18 cellular contexts compared by ENCODE assay signal in the genomic region with DNA sequence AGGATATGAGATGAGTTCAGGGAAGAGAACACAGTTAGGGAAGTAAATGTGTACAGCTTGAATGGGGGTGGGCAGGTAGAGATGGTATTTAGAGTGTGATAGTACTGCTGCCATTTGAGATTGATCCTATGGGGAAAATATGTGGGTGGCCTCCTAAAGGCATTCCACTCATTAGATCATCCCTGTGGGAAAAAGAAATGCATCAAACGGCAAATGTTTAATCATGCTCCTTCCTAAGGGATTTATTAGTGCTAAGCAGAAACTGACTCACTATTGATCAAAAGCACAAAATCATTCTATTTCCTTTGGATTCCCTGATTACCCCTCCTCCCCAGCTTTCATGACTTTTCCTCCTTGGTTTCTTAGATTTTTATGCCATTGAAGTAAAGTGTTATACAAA. TPM values are rescaled to one million over a fixed set of nuclear protein-coding genes. Genes with fewer than 3 reads are reported as not detected.
DNase-seq lines count a peak whose midpoint lies in the region; ATAC-seq, FAIRE-seq and TF ChIP-seq lines count a peak whose summit lies in the region.
"Had no signal": no experiment of that assay in that cellular context is flagged by ENCODE, and none has a peak within 500 bp of the region (broad histone marks: within the 10 kb centered on the region; RNA-seq: fewer than 3 reads in every experiment).

No MANE protein-coding gene starts in this region.

- H3K4me2 ChIP-seq in keratinocyte (ENCODE audit: control insufficient read depth, extremely low read depth, insufficient read depth, low read depth, low read length) (no peak overlapping the region), smooth muscle cell (peak overlapping the region; percentile 1)
- H3K4me2 ChIP-seq: GM23338 had no signal

- 20% methylated on average over 1 of the region's 1 CpG for WGBS in smooth muscle cell (ENCODE audit: low lambda C conversion rate)
- 89 to 96% methylated on average over 1 of the region's 1 CpG for WGBS in upper lobe of left lung, 2 donors

- H3K4me3 ChIP-seq in keratinocyte (ENCODE audit: control insufficient read depth in 2 of 3, extremely low read depth in 1 of 3, insufficient read depth in 2 of 3, low read depth in 1 of 3, low read length in 3 of 3), result no peak overlapping the region
- H3K4me3 ChIP-seq in smooth muscle cell, result no peak overlapping the region
- no peak overlapping the region for H3K4me3 ChIP-seq in upper lobe of left lung
- H3K4me3 ChIP-seq: GM23338, K562 had no signal

- DNase-seq in EL (peak; percentile 53), HFFc6 (peak; percentile 22), keratinocyte (ENCODE audit: low read depth, low spot score) (no peak), smooth muscle cell (lab: John Stamatoyannopoulos, UW; ENCODE audit: unreplicated experiment) (no peak), upper lobe of left lung (no peak), dermis blood vessel endothelial cell (no peak), WTC11 (ENCODE audit: low spot score) (no peak)
- no peak for DNase-seq in activated CD8-positive, alpha-beta memory T cell treated with anti-CD3 and anti-CD28 coated beads, Interleukin-2, amount 50 U/mL, for 4 hours
- DNase-seq: ACHN; C1 segment of cervical spinal cord; Calu3; CD4-positive, alpha-beta T cell; DMS 273 treated with DMSO at 0.1 percent for 48 hours; GDM1; H9 had no signal

- H4K20me1 ChIP-seq in keratinocyte (ENCODE audit: control insufficient read depth, extremely low read depth, insufficient read depth, low read length), result no peaks in the 10 kb centered on the region
- no peaks in the 10 kb centered on the region for H4K20me1 ChIP-seq in smooth muscle cell (ENCODE audit: low read depth)

- ATAC-seq in upper lobe of left lung (ENCODE audit: low FRiP score in 2 of 2), result no peak
- no peak for ATAC-seq in WTC11
- ATAC-seq: GM23338, K562 had no signal

- CTCF ChIA-PET in WTC11 (lab: Charles Lee), result interaction anchor here (2.5 kb wide), 1 partner anchor 109 kb away, joined by 8 read pairs; no protein-coding TSS in a partner anchor

- TF ChIP-seq CTCF in HFFc6 (IDR thresholded peaks at IDR 0.05), result no peak
- TF ChIP-seq CTCF in keratinocyte (optimal IDR thresholded peaks at IDR 0.05 in 1 of 3, IDR thresholded peaks at IDR 0.05 in 1 of 3, conservative IDR thresholded peaks at IDR 0.05 in 1 of 3; ENCODE audit: extremely low read depth in 1 of 3, insufficient read depth in 2 of 3, low read length in 3 of 3), result no peak
- TF ChIP-seq CTCF in smooth muscle cell (IDR thresholded peaks at IDR 0.05; ENCODE audit: borderline replicate concordance, insufficient read depth, poor library complexity, severe bottlenecking), result no peak
- TF ChIP-seq CTCF in upper lobe of left lung (IDR thresholded peaks at IDR 0.05), result no peak
- TF ChIP-seq CTCF in WTC11 (IDR thresholded peaks at IDR 0.05), result no peak

- H3K4me3 Mint-ChIP-seq in HFFc6 (no peak overlapping the region), WTC11 (no peak overlapping the region)
- H3K4me3 Mint-ChIP-seq: B cell; CD4-positive, alpha-beta T cell; GM23338; H9 had no signal

- peaks cover 48% of the 10 kb centered on the region for H3K4me1 Mint-ChIP-seq in HFFc6 (ENCODE audit: low read depth)
- no peaks in the 10 kb centered on the region for H3K4me1 Mint-ChIP-seq in WTC11
- H3K4me1 Mint-ChIP-seq: B cell, GM23338, H9 had no signal

- H3K27me3 Mint-ChIP-seq in HFFc6 (ENCODE audit: insufficient read depth), result no peaks in the 10 kb centered on the region
- no peaks in the 10 kb centered on the region for H3K27me3 Mint-ChIP-seq in WTC11 (ENCODE audit: low read depth)
- H3K27me3 Mint-ChIP-seq: B cell; CD4-positive, alpha-beta T cell had no signal

- H3K9me1 ChIP-seq in keratinocyte (ENCODE audit: control insufficient read depth, extremely low read depth, insufficient read depth, low read length), result no peaks in the 10 kb centered on the region

- no peak overlapping the region for H2AFZ ChIP-seq in keratinocyte (ENCODE audit: control insufficient read depth, low read length)
- no peak overlapping the region for H2AFZ ChIP-seq in smooth muscle cell (ENCODE audit: low read depth)
- H2AFZ ChIP-seq: GM23338 had no signal

- no peak for TF ChIP-seq EP300 in upper lobe of left lung (IDR thresholded peaks at IDR 0.05)

- H3K79me2 ChIP-seq in keratinocyte (ENCODE audit: control insufficient read depth, insufficient read depth, low read length), result no peaks in the 10 kb centered on the region
- peaks cover 56% of the 10 kb centered on the region for H3K79me2 ChIP-seq in smooth muscle cell (ENCODE audit: low read depth)

- H3K27me3 ChIP-seq in keratinocyte (ENCODE audit: control insufficient read depth, extremely low read depth, insufficient read depth, low read length) (no peaks in the 10 kb centered on the region), smooth muscle cell (ENCODE audit: low read depth) (no peaks in the 10 kb centered on the region), upper lobe of left lung (no peaks in the 10 kb centered on the region)

- FAIRE-seq in keratinocyte (lab: Jason Lieb, UNC), result peak; percentile 17
- FAIRE-seq: K562 had no signal

- dilution Hi-C loops in keratinocyte (cut with MboI; ENCODE audit: extremely low pct_ligation_motif_present, low sequenced_read_pairs), result no loop called here

- no peaks in the 10 kb centered on the region for H3K9me3 Mint-ChIP-seq in HFFc6
- H3K9me3 Mint-ChIP-seq in WTC11, result no peaks in the 10 kb centered on the region
- H3K9me3 Mint-ChIP-seq: CD4-positive, alpha-beta T cell; GM23338 had no signal

- H3K36me3 ChIP-seq in keratinocyte (ENCODE audit: control insufficient read depth in 2 of 2, extremely low read depth in 1 of 2, insufficient read depth in 2 of 2, low read length in 2 of 2) (no peaks in the 10 kb centered on the region), smooth muscle cell (ENCODE audit: low read depth) (peaks cover 11% of the 10 kb centered on the region), upper lobe of left lung (no peaks in the 10 kb centered on the region)

- POLR2A ChIA-PET in WTC11 (lab: Charles Lee), result no interaction called here

- H3K27ac Mint-ChIP-seq in HFFc6 (peak overlapping the region; percentile 10), WTC11 (no peak overlapping the region)
- H3K27ac Mint-ChIP-seq: B cell; CD4-positive, alpha-beta T cell; GM23338 had no signal

- no peak overlapping the region for H3K9ac ChIP-seq in keratinocyte (ENCODE audit: control insufficient read depth, extremely low read depth, insufficient read depth, low read length)
- H3K9ac ChIP-seq in smooth muscle cell (ENCODE audit: low read depth), result no peak overlapping the region

- TF ChIP-seq POLR2A in upper lobe of left lung (IDR thresholded peaks at IDR 0.05), result no peak

- H3K9me3 ChIP-seq in keratinocyte (ENCODE audit: control insufficient read depth, low read depth, low read length), result no peaks in the 10 kb centered on the region
- H3K9me3 ChIP-seq in smooth muscle cell (replicated peaks; ENCODE audit: low read depth), result peaks cover 3% of the 10 kb centered on the region
- no peaks in the 10 kb centered on the region for H3K9me3 ChIP-seq in upper lobe of left lung

- no peak overlapping the region for H3K27ac ChIP-seq in keratinocyte (ENCODE audit: control insufficient read depth, insufficient read depth, low read length)
- H3K27ac ChIP-seq in smooth muscle cell (ENCODE audit: low read depth), result peak overlapping the region; percentile 22
- H3K27ac ChIP-seq in upper lobe of left lung, result no peak overlapping the region

- H3K36me3 Mint-ChIP-seq in HFFc6 (ENCODE audit: low read depth) (no peaks in the 10 kb centered on the region), WTC11 (no peaks in the 10 kb centered on the region)

- H3K4me1 ChIP-seq in keratinocyte (ENCODE audit: control insufficient read depth, extremely low read depth, insufficient read depth, low read length), result no peaks in the 10 kb centered on the region
- peaks cover 9% of the 10 kb centered on the region for H3K4me1 ChIP-seq in smooth muscle cell (ENCODE audit: low read depth)
- no peaks in the 10 kb centered on the region for H3K4me1 ChIP-seq in upper lobe of left lung

- H3F3A ChIP-seq in smooth muscle cell (ENCODE audit: low read depth), result peaks cover 8% of the 10 kb centered on the region

TF ChIP-seq in WTC11, 78 proteins besides CTCF, POLR2A, EP300 and RAD21 (continues in another document):
- TF ChIP-seq ELF4 (CRISPR knock-in tag; IDR thresholded peaks at IDR 0.05; ENCODE audit: low read depth) (no peak), ZNF263 (CRISPR knock-in tag; IDR thresholded peaks at IDR 0.05; ENCODE audit: low read depth) (no peak), TCF7 (CRISPR knock-in tag; IDR thresholded peaks at IDR 0.05; ENCODE audit: low read depth) (no peak), IRF2 (CRISPR knock-in tag; IDR thresholded peaks at IDR 0.05; ENCODE audit: borderline replicate concordance, low read depth) (no peak)
- TF ChIP-seq, protein P1, sequence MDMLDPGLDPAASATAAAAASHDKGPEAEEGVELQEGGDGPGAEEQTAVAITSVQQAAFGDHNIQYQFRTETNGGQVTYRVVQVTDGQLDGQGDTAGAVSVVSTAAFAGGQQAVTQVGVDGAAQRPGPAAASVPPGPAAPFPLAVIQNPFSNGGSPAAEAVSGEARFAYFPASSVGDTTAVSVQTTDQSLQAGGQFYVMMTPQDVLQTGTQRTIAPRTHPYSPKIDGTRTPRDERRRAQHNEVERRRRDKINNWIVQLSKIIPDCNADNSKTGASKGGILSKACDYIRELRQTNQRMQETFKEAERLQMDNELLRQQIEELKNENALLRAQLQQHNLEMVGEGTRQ (CRISPR knock-in tag; IDR thresholded peaks at IDR 0.05), result no peak
- TF ChIP-seq, protein P2, sequence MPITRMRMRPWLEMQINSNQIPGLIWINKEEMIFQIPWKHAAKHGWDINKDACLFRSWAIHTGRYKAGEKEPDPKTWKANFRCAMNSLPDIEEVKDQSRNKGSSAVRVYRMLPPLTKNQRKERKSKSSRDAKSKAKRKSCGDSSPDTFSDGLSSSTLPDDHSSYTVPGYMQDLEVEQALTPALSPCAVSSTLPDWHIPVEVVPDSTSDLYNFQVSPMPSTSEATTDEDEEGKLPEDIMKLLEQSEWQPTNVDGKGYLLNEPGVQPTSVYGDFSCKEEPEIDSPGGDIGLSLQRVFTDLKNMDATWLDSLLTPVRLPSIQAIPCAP (CRISPR knock-in tag; IDR thresholded peaks at IDR 0.05), result no peak

RNA-seq across cellular contexts. Expression of a gene that starts 36.4 kb away (rescaled TPM):
- 10 to 100 TPM; 16.4 to 20.3 (median 19.2) TPM for total RNA-seq in HFFc6 (2021; fragmentation: NEBNext Ultra II Directional; extraction: Animal tissue kit (Norgen Biotek cat#: 25700))
- 8.1 to 16.5 TPM (median 9.1 TPM) in 3 replicates for polyA plus RNA-seq in keratinocyte
- polyA plus RNA-seq in keratinocyte (2011; ENCODE audit: low read depth), result 22.1 TPM
- polyA plus RNA-seq in keratinocyte (2011; cell fraction: cytosol; rRNA removed), result 4.5 and 8.3 TPM in 2 replicates
- 13.5 and 46.8 TPM in 2 replicates for polyA plus RNA-seq in keratinocyte (2011; cell fraction: nucleus; rRNA removed)
- 7.0 and 11.9 TPM in 2 replicates for polyA plus RNA-seq in keratinocyte (2012; ENCODE audit: low replicate concordance)
- polyA minus RNA-seq in keratinocyte, result 1.6 to 13.8 TPM (median 3.8 TPM) in 3 replicates
- polyA minus RNA-seq in keratinocyte (2011; cell fraction: cytosol; rRNA and poly(A)+ RNA removed), result 6.7 TPM
- 11.0 and 24.7 TPM in 2 replicates for polyA minus RNA-seq in keratinocyte (2011; cell fraction: nucleus; rRNA and poly(A)+ RNA removed)
- total RNA-seq in smooth muscle cell, result 81.4 and 95.2 TPM in 2 replicates
- 31.2 and 36.1 TPM in 2 replicates for polyA plus RNA-seq in smooth muscle cell
- total RNA-seq in upper lobe of left lung, result 10 to 100 TPM; 18.8 to 60.7 (median 28.2) TPM
- total RNA-seq in dermis blood vessel endothelial cell, result 20.4 and 24.4 TPM in 2 replicates
- total RNA-seq in WTC11 (2021), result 20.2 to 21.8 TPM (median 21.4 TPM) in 3 replicates

Comparison
In these comparisons a context has a peak if more than half of its experiments do, and no peak if none do; other contexts are left out.
1. DNase-seq: peak in EL (single experiment) and HFFc6 (single experiment); none in keratinocyte (single experiment), smooth muscle cell (single experiment), upper lobe of left lung (0 of 2), activated CD8-positive, alpha-beta memory T cell treated with anti-CD3 and anti-CD28 coated beads, Interleukin-2, amount 50 U/mL, for 4 hours (single experiment), dermis blood vessel endothelial cell (single experiment) and WTC11 (single experiment).